In genomic region chr11:14359573-14360031, GRCh38 we compare ENCODE assay signal across 2 cellular contexts.
TF ChIP-seq lines count a peak whose summit lies in the region.

No MANE protein-coding gene starts in this region.

TF ChIP-seq in H1, 55 proteins besides CTCF, POLR2A, EP300 and RAD21:
- no peak for TF ChIP-seq TAF1 (IDR thresholded peaks at IDR 0.05; ENCODE audit: low read depth, low read length)
- TF ChIP-seq MAX (IDR thresholded peaks at IDR 0.05) = no peak
- TF ChIP-seq GABPA (IDR thresholded peaks at IDR 0.05; ENCODE audit: borderline replicate concordance, insufficient read depth, low read length) = no peak
- TF ChIP-seq KDM1A (IDR thresholded peaks at IDR 0.05; ENCODE audit: borderline replicate concordance, low read length) = no peak
- TF ChIP-seq NRF1 (IDR thresholded peaks at IDR 0.05; ENCODE audit: low read depth, low read length) = no peak
- TF ChIP-seq SUZ12 (IDR thresholded peaks at IDR 0.05; ENCODE audit: low read length) = no peak
- TF ChIP-seq CHD1 (IDR thresholded peaks at IDR 0.05; ENCODE audit: low read depth, low read length) = no peak

TF ChIP-seq in neural cell, 6 proteins besides CTCF, POLR2A, EP300 and RAD21:
- TF ChIP-seq REST (IDR thresholded peaks at IDR 0.05; ENCODE audit: borderline replicate concordance) (no peak), MXI1 (conservative IDR thresholded peaks at IDR 0.05; ENCODE audit: poor library complexity, severe bottlenecking) (no peak), TAF1 (IDR thresholded peaks at IDR 0.05; ENCODE audit: low read depth) (no peak), POLR2AphosphoS5 (IDR thresholded peaks at IDR 0.05) (no peak), SMC3 (conservative IDR thresholded peaks at IDR 0.05; ENCODE audit: poor library complexity) (no peak), EZH2 (IDR thresholded peaks at IDR 0.05; ENCODE audit: borderline replicate concordance, insufficient read depth, low read length, poor library complexity, severe bottlenecking) (no peak)
